8 cellular contexts compared by ENCODE assay signal in genomic region chr9:3526166-3526902, GRCh38. TPM values are rescaled to one million over a fixed set of nuclear protein-coding genes. Genes with fewer than 3 reads are reported as not detected.
A peak's percentile ranks its signal among the peaks of the same experiment; 100 is the strongest.
DNase-seq lines count a peak whose midpoint lies in the region; ATAC-seq and TF ChIP-seq lines count a peak whose summit lies in the region.

No MANE protein-coding gene starts in this region.

- H4K8ac ChIP-seq in mesendoderm (ENCODE audit: low read depth, low read length), result peak overlapping the region; percentile 65

- peak overlapping the region; percentile 90 for H3K23ac ChIP-seq in mesendoderm (ENCODE audit: low read length)

- H3K4me3 ChIP-seq in HL-60 (replicated peaks; ENCODE audit: insufficient read depth, low read length), result peak overlapping the region; percentile 90
- H3K4me3 ChIP-seq in effector memory CD4-positive, alpha-beta T cell (ENCODE audit: insufficient read depth, low read depth, low read length, poor library complexity, severe bottlenecking), result peak overlapping the region; percentile 83
- H3K4me3 ChIP-seq in mesendoderm (ENCODE audit: low read length), result peak overlapping the region; percentile 92

- H3K79me2 ChIP-seq in mesendoderm (ENCODE audit: control insufficient read depth, insufficient read depth, low read length), result peaks cover 14% of the 10 kb centered on the region

- H3K4ac ChIP-seq in mesendoderm (ENCODE audit: low read depth, low read length), result peak overlapping the region; percentile 100

- peak overlapping the region; percentile 100 for H3K56ac ChIP-seq in mesendoderm (ENCODE audit: low read length)

- H2AK5ac ChIP-seq in mesendoderm (ENCODE audit: low read length), result peak overlapping the region; percentile 55

- peak overlapping the region; percentile 99 for H2BK5ac ChIP-seq in mesendoderm (ENCODE audit: low read length)

- peaks cover 21% of the 10 kb centered on the region for H3K4me1 ChIP-seq in effector memory CD4-positive, alpha-beta T cell (ENCODE audit: control insufficient read depth, insufficient read depth, low read length, poor library complexity, severe bottlenecking)
- peaks cover 5% of the 10 kb centered on the region for H3K4me1 ChIP-seq in mesendoderm (ENCODE audit: control insufficient read depth, low read depth, low read length)

- H4K5ac ChIP-seq in mesendoderm (ENCODE audit: low read length), result peak overlapping the region; percentile 14

- no peaks in the 10 kb centered on the region for H3K9me3 ChIP-seq in effector memory CD4-positive, alpha-beta T cell (ENCODE audit: control insufficient read depth, low read length)

- no peaks in the 10 kb centered on the region for H3K27me3 ChIP-seq in HL-60 (ENCODE audit: insufficient read depth, poor library complexity, severe bottlenecking)
- no peaks in the 10 kb centered on the region for H3K27me3 ChIP-seq in effector memory CD4-positive, alpha-beta T cell (replicated peaks; ENCODE audit: control insufficient read depth, insufficient read depth, low read length, poor library complexity, severe bottlenecking)
- H3K27me3 ChIP-seq in mesendoderm (ENCODE audit: insufficient read depth, low read length, poor library complexity), result no peaks in the 10 kb centered on the region

- H2BK15ac ChIP-seq in mesendoderm (replicated peaks; ENCODE audit: low read depth), result no peak overlapping the region

- WGBS in mesendoderm (ENCODE audit: extremely low coverage, insufficient coverage, low lambda C conversion rate), result no CpG with 5 or more reads among the region's 67 CpGs

- peak overlapping the region; percentile 86 for H3K18ac ChIP-seq in mesendoderm (ENCODE audit: low read length)

- TF ChIP-seq CTCF in HL-60 (IDR thresholded peaks at IDR 0.05; ENCODE audit: insufficient read depth, low read length), result no peak

- H2BK120ac ChIP-seq in mesendoderm (ENCODE audit: low read depth, low read length), result peak overlapping the region; percentile 82

- H3K27ac ChIP-seq in HL-60 (replicated peaks) (peak overlapping the region; percentile 100), mesendoderm (ENCODE audit: low read depth, low read length) (peak overlapping the region; percentile 100)
- H3K27ac ChIP-seq in effector memory CD4-positive, alpha-beta T cell (ENCODE audit: insufficient read depth, low read length, poor library complexity, severe bottlenecking), result peak overlapping the region; percentile 100

- DNase-seq in CMK (ENCODE audit: low read depth), result peak; percentile 72
- peak; percentile 79 to 84 for DNase-seq in HL-60 (ENCODE audit: low read depth in 1 of 2, low spot score in 1 of 2)
- peak; percentile 46 for DNase-seq in NCI-H82 treated with DMSO at 0.1 percent for 48 hours (lab: John Stamatoyannopoulos, UW; ENCODE audit: unreplicated experiment)
- DNase-seq in activated CD8-positive, alpha-beta memory T cell treated with anti-CD3 and anti-CD28 coated beads for 4 hours (ENCODE audit: low read depth in 2 of 2), result peak; percentile 71 to 77
- peak; percentile 81 to 84 (median 82) for DNase-seq in effector memory CD4-positive, alpha-beta T cell
- DNase-seq in mesendoderm, result peak; percentile 93
- peak; percentile 68 for DNase-seq in stimulated activated CD8-positive, alpha-beta memory T cell treated with anti-CD3 and anti-CD28 coated beads, Interleukin-12 subunit alpha, Interleukin-12 subunit beta, amount 100 ng/mL, for 24 hours (ENCODE audit: extremely low read depth)

- no peaks in the 10 kb centered on the region for H3K36me3 ChIP-seq in effector memory CD4-positive, alpha-beta T cell (ENCODE audit: control insufficient read depth, insufficient read depth, low read length)
- H3K36me3 ChIP-seq in mesendoderm (ENCODE audit: control insufficient read depth, insufficient read depth, low read length), result no peaks in the 10 kb centered on the region

- H3K4me2 ChIP-seq in mesendoderm (ENCODE audit: low read length), result peak overlapping the region; percentile 91

- H3K79me1 ChIP-seq in mesendoderm (ENCODE audit: low read length), result peaks cover 1% of the 10 kb centered on the region

- peak; percentile 52 for ATAC-seq in GM19467 (IDR thresholded peaks at IDR 0.05; ENCODE audit: unreplicated experiment)

- peak overlapping the region; percentile 100 for H3K9ac ChIP-seq in mesendoderm (ENCODE audit: low read length)

RNA-seq across cellular contexts. Expression of gene RFX3, which starts 0.5 kb away (rescaled TPM):
- 3.3 TPM for polyA plus RNA-seq in mesendoderm (2013, experiment 1 of 2)
- 3.6 TPM for polyA plus RNA-seq in mesendoderm (2013, experiment 2 of 2)

Comparison
In these comparisons a context has a peak if more than half of its experiments do, and no peak if none do; other contexts are left out.
1. Peak in every context shown above with its lines: DNase-seq, ATAC-seq, H3K4me3 ChIP-seq and H3K27ac ChIP-seq.